24 cellular contexts compared by ENCODE assay signal in genomic region chr20:40325006-40325563, GRCh38.
"Had no signal": no experiment of that assay in that cellular context is flagged by ENCODE, and none has a peak within 500 bp of the region (broad histone marks: within the 10 kb centered on the region; RNA-seq: fewer than 3 reads in every experiment).

No MANE protein-coding gene starts in this region.

- DNase-seq: activated CD4-positive, alpha-beta T cell treated with anti-CD3 and anti-CD28 coated beads, Interleukin-2, amount 50 U/mL, for 1 hour; activated CD4-positive, CD25-positive, alpha-beta regulatory T cell; activated CD8-positive, alpha-beta memory T cell treated with anti-CD3 and anti-CD28 coated beads, Interleukin-2, amount 50 U/mL, for 4 hours; activated CD8-positive, alpha-beta T cell treated with anti-CD3 and anti-CD28 coated beads for 36 hours; activated naive CD4-positive, alpha-beta T cell treated with anti-CD3 and anti-CD28 coated beads, Interleukin-2, amount 50 U/mL, for 16 hours; activated naive CD8-positive, alpha-beta T cell treated with anti-CD3 and anti-CD28 coated beads, Interleukin-2, amount 10 ng/mL, durations not matched to agents 7 days and 5 days; activated T-cell treated with anti-CD3 and anti-CD28 coated beads, Interleukin-2, amount 50 U/mL, for 72 hours; adrenal gland; anterior cingulate cortex; caudate nucleus; colonic mucosa; MG63; NCI-H1092; NCI-H1417; NCI-H1930; NCI-H345; NCI-H510A; NCI-H526 treated with DMSO at 0.1 percent for 48 hours; NCI-H82; PC-3; SHP77 treated with DMSO at 0.1 percent for 48 hours had no signal

- H3K9me3 ChIP-seq: adrenal gland, colonic mucosa, MG63 had no signal

- H3K36me3 ChIP-seq: adrenal gland, colonic mucosa, MG63 had no signal

- ATAC-seq: activated CD8-positive, alpha-beta T cell treated with anti-CD3 and anti-CD28 coated beads for 36 hours; activated T-cell treated with anti-CD3 and anti-CD28 coated beads, Interleukin-2, amount 50 U/mL, for 72 hours; PC-3 had no signal

- H3K27ac ChIP-seq: adrenal gland, colonic mucosa, KMS-11, VCaP had no signal

- H3K27me3 ChIP-seq: adrenal gland, colonic mucosa, MG63 had no signal

- H3K4me3 ChIP-seq: adrenal gland, colonic mucosa, MG63 had no signal

- H3K9ac ChIP-seq: KMS-11 had no signal

- FAIRE-seq: RCC 7860 had no signal

- H3K4me2 ChIP-seq: KMS-11 had no signal

- H3K4me1 ChIP-seq: colonic mucosa had no signal
